8 cellular contexts compared by ENCODE assay signal in the genomic region with DNA sequence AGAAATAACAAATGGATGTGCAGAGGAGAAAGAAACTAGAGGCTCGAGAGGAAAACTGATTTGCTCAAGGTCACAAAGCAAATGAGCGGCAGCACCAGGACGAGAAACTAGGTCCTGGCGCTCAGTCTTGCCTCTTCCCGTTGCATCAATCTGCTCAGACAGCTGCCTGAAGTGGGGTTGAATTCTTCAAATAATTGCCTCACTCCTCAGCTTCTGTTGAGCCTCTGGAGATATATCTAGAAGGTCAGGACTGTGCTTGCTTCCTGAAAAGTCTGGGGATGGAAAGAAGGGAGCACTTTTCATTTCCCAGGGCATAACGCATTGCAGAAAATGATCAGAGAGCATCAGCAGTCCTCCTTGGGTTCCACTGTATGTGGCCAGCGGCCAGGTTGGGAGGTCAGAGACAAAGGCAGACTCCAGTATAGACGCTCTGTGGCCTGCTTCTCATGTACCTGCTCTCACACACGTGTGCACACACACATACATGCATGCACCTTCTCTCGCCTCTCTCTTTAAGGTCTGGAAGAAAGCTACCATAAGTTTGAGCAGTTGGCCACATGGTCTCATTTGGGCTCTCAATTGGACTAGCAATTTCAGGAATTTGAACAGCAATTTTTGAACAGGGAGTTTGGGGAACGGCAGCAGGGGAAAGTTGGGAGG.
DNase-seq lines count a peak whose midpoint lies in the region; ATAC-seq, FAIRE-seq and TF ChIP-seq lines count a peak whose summit lies in the region.

No MANE protein-coding gene starts in this region.

- H4K8ac ChIP-seq in neuronal stem cell (ENCODE audit: low read depth, low read length): no peak overlapping the region

- no peak for TF ChIP-seq CTCF in Caco-2 (IDR thresholded peaks at IDR 0.05; ENCODE audit: insufficient read depth in 1 of 2, low read depth in 1 of 2, low read length in 1 of 2, severe bottlenecking in 1 of 2, unreplicated experiment in 1 of 2)
- no peak for TF ChIP-seq CTCF in endodermal cell (conservative IDR thresholded peaks at IDR 0.05)
- no peak for TF ChIP-seq CTCF in ascending aorta (IDR thresholded peaks at IDR 0.05)

- no peaks in the 10 kb centered on the region for H3K27me3 Mint-ChIP-seq in Caco-2 (ENCODE audit: insufficient read depth, unreplicated experiment)
- no peaks in the 10 kb centered on the region for H3K27me3 Mint-ChIP-seq in endodermal cell (ENCODE audit: insufficient read depth)

- H2AK5ac ChIP-seq in neuronal stem cell (ENCODE audit: low read depth, low read length): no peak overlapping the region

- intact Hi-C loops in Caco-2 (cut with micrococcal nuclease; ENCODE audit: unreplicated experiment): loop anchor here (1.0 to 10.0 kb wide), 3 partner anchors 42 to 102 kb away; no protein-coding TSS in a partner anchor
- intact Hi-C loops in ascending aorta (cut with DNase I): no loop called here

- H3K9me3 Mint-ChIP-seq in Caco-2 (ENCODE audit: unreplicated experiment) (no peaks in the 10 kb centered on the region), endodermal cell (no peaks in the 10 kb centered on the region)

- H3K27ac ChIP-seq in endodermal cell (ENCODE audit: low read depth, low read length) (no peak overlapping the region), small intestine (ENCODE audit: low read depth in 1 of 2, low read length in 1 of 2) (peak overlapping the region in 1 of 2 donors; percentile 75), neuronal stem cell (replicated peaks; ENCODE audit: low read length) (no peak overlapping the region), ascending aorta (no peak overlapping the region)

- peak overlapping the region; percentile 84 for H3K27ac Mint-ChIP-seq in Caco-2 (ENCODE audit: unreplicated experiment)
- peak overlapping the region; percentile 0 for H3K27ac Mint-ChIP-seq in endodermal cell

- H3K4me1 Mint-ChIP-seq in Caco-2 (ENCODE audit: low read depth, unreplicated experiment) (peaks cover 54% of the 10 kb centered on the region), endodermal cell (peaks cover 27% of the 10 kb centered on the region)

- peaks cover 10% of the 10 kb centered on the region; the same call in 1 of the 2 replicates for H3K9me3 ChIP-seq in Caco-2
- no peaks in the 10 kb centered on the region for H3K9me3 ChIP-seq in endodermal cell (ENCODE audit: control insufficient read depth, low read length)
- no peaks in the 10 kb centered on the region for H3K9me3 ChIP-seq in small intestine (ENCODE audit: control insufficient read depth, low read depth)
- no peaks in the 10 kb centered on the region for H3K9me3 ChIP-seq in neuronal stem cell (replicated peaks in 1 of 2; ENCODE audit: control insufficient read depth in 2 of 2, insufficient read depth in 1 of 2, low read depth in 1 of 2, low read length in 2 of 2)
- no peaks in the 10 kb centered on the region for H3K9me3 ChIP-seq in ascending aorta

- H3K36me3 ChIP-seq in Caco-2 (ENCODE audit: control insufficient read depth, insufficient read depth, low read length) (no peaks in the 10 kb centered on the region), endodermal cell (ENCODE audit: control insufficient read depth, insufficient read depth, low read length) (no peaks in the 10 kb centered on the region), small intestine (ENCODE audit: control insufficient read depth in 2 of 2, insufficient read depth in 2 of 2, low read length in 2 of 2) (no peaks in the 10 kb centered on the region), neuronal stem cell (replicated peaks in 1 of 2; ENCODE audit: control insufficient read depth in 2 of 2, insufficient read depth in 2 of 2, low read length in 2 of 2) (no peaks in the 10 kb centered on the region), ascending aorta (no peaks in the 10 kb centered on the region)

- no peak overlapping the region for H2BK15ac ChIP-seq in neuronal stem cell (ENCODE audit: low read length)

- H3K79me1 ChIP-seq in neuronal stem cell (ENCODE audit: low read depth, low read length): no peaks in the 10 kb centered on the region

- H3K4me2 ChIP-seq in neuronal stem cell (ENCODE audit: insufficient read depth, low read length, poor library complexity, severe bottlenecking): no peak overlapping the region

- H4K91ac ChIP-seq in neuronal stem cell (ENCODE audit: low read depth, low read length, poor library complexity): no peak overlapping the region

- H3K27me3 ChIP-seq in Caco-2 (replicated peaks; ENCODE audit: control insufficient read depth, insufficient read depth, low read length) (no peaks in the 10 kb centered on the region), endodermal cell (ENCODE audit: control insufficient read depth, insufficient read depth, low read length, poor library complexity, severe bottlenecking) (no peaks in the 10 kb centered on the region), small intestine (ENCODE audit: control insufficient read depth in 2 of 2, insufficient read depth in 2 of 2, low read length in 2 of 2) (no peaks in the 10 kb centered on the region), neuronal stem cell (ENCODE audit: control insufficient read depth in 3 of 3, insufficient read depth in 3 of 3, low read depth in 1 of 3, low read length in 3 of 3) (peaks cover 0 to 19% (median 0%) of the 10 kb centered on the region in 3 experiments), ascending aorta (no peaks in the 10 kb centered on the region)

- no peak overlapping the region for H3K4me3 Mint-ChIP-seq in Caco-2 (ENCODE audit: unreplicated experiment)
- H3K4me3 Mint-ChIP-seq in endodermal cell: no peak overlapping the region

- H3K23ac ChIP-seq in neuronal stem cell (ENCODE audit: low read depth, low read length, poor library complexity): no peak overlapping the region

- H3K4me3 ChIP-seq in Caco-2 (ENCODE audit: low read depth, low read length): no peak overlapping the region
- H3K4me3 ChIP-seq in endodermal cell (ENCODE audit: low read length): no peak overlapping the region
- H3K4me3 ChIP-seq in small intestine (ENCODE audit: low read depth in 1 of 2, low read length in 2 of 2): no peak overlapping the region
- no peak overlapping the region for H3K4me3 ChIP-seq in neuronal stem cell (ENCODE audit: low read length in 2 of 2)
- H3K4me3 ChIP-seq in ascending aorta: no peak overlapping the region

- H2BK120ac ChIP-seq in neuronal stem cell (ENCODE audit: low read depth, low read length): no peak overlapping the region

- FAIRE-seq in small intestine (lab: Jason Lieb, UNC): no peak
- FAIRE-seq in H54 (lab: Jason Lieb, UNC): no peak

- no TSS peak for BruUV-seq in Caco-2 (replicated peaks; lab: Mats Ljungman, UMichigan)

- no peak overlapping the region for H2BK5ac ChIP-seq in neuronal stem cell (ENCODE audit: low read length)

- H2AFZ ChIP-seq in neuronal stem cell (ENCODE audit: low read length): no peak overlapping the region

- H3K4ac ChIP-seq in neuronal stem cell (ENCODE audit: low read length): no peak overlapping the region

- POLR2A ChIA-PET in Caco-2 (lab: Charles Lee): no interaction called here

- no peaks in the 10 kb centered on the region for H3K36me3 Mint-ChIP-seq in Caco-2 (ENCODE audit: insufficient read depth, unreplicated experiment)
- H3K36me3 Mint-ChIP-seq in endodermal cell (ENCODE audit: low read depth): no peaks in the 10 kb centered on the region

- peak; percentile 18 for ATAC-seq in GM21526 (IDR thresholded peaks at IDR 0.05; ENCODE audit: low FRiP score, unreplicated experiment)

- H2BK12ac ChIP-seq in neuronal stem cell (ENCODE audit: low read length): no peak overlapping the region

- H3K14ac ChIP-seq in neuronal stem cell (ENCODE audit: low read length): no peak overlapping the region

- H3K18ac ChIP-seq in neuronal stem cell (ENCODE audit: low read length): no peak overlapping the region

- DNase-seq in Caco-2 (no peak), KG1 (lab: John Stamatoyannopoulos, UW) (peak; percentile 72), endodermal cell (no peak), small intestine (no peak), neuronal stem cell (ENCODE audit: low spot score) (no peak), H54 (ENCODE audit: insufficient read length, low spot score) (no peak), ascending aorta (ENCODE audit: low spot score in 2 of 2) (no peak)

- H3K4me1 ChIP-seq in Caco-2: peaks cover 68% of the 10 kb centered on the region
- H3K4me1 ChIP-seq in endodermal cell (ENCODE audit: control insufficient read depth, insufficient read depth, low read length): peaks cover 3% of the 10 kb centered on the region
- H3K4me1 ChIP-seq in small intestine (ENCODE audit: control insufficient read depth in 2 of 2, insufficient read depth in 1 of 2, low read depth in 1 of 2, low read length in 1 of 2): peaks cover 24 to 32% of the 10 kb centered on the region in 2 donors
- H3K4me1 ChIP-seq in neuronal stem cell (ENCODE audit: control insufficient read depth in 2 of 2, insufficient read depth in 1 of 2, low read depth in 1 of 2, low read length in 2 of 2): peaks cover 0 to 2% of the 10 kb centered on the region in 2 donors
- peaks cover 0 to 3% of the 10 kb centered on the region in 2 donors for H3K4me1 ChIP-seq in ascending aorta

- CTCF ChIA-PET in Caco-2 (lab: Charles Lee): no interaction called here

- WGBS in endodermal cell (ENCODE audit: insufficient coverage in 1 of 2, insufficient read length in 1 of 2), 2 experiments: 92 to 93% methylated on average over 10 to 11 of the region's 11 CpGs
- 79 to 94% (median 84%) methylated on average over 11 of the region's 11 CpGs for WGBS in small intestine, 3 donors
- no CpG with 5 or more reads among the region's 11 CpGs for WGBS in neuronal stem cell (ENCODE audit: extremely low coverage in 2 of 2, insufficient read length in 2 of 2, insufficient replicate concordance in 1 of 2), 2 donors

- H3K9ac ChIP-seq in endodermal cell (ENCODE audit: extremely low read depth, low read length, poor library complexity, severe bottlenecking) (no peak overlapping the region), neuronal stem cell (ENCODE audit: low read depth, low read length, poor library complexity) (no peak overlapping the region)

- TF ChIP-seq POLR2A in H54 (IDR thresholded peaks at IDR 0.05; ENCODE audit: low read depth, low read length): no peak
